In the genomic region with DNA sequence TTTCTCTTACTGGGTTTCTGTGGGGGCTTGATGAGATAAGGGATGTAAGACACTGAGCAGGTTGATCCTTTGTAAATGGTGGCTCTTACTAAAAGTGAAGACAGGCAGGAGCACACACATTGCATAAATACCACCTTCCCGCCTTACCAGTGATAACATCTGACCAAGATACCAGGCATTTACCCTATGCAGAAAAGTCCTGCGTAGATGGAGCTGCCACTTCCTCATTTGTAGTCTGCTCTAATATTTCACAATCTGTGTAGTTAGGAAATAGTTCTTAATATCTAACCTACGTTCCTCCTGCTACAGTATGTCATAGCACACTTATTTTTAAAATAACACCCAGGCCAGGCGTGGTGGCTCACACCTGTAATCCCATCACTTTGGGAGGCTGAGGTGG, we compare ENCODE assay signal across 15 cellular contexts. TPM values are rescaled to one million over a fixed set of nuclear protein-coding genes. Genes with fewer than 3 reads are reported as not detected.
DNase-seq lines count a peak whose midpoint lies in the region; ATAC-seq and TF ChIP-seq lines count a peak whose summit lies in the region.
"Had no signal": no experiment of that assay in that cellular context is flagged by ENCODE, and none has a peak within 500 bp of the region (broad histone marks: within the 10 kb centered on the region; RNA-seq: fewer than 3 reads in every experiment).

No MANE protein-coding gene starts in this region.

- peak in 2 of 4 donors; percentile 27 to 48 for TF ChIP-seq EP300 in sigmoid colon (IDR thresholded peaks at IDR 0.05)

- H3K27ac Mint-ChIP-seq in HFFc6, result no peak overlapping the region
- H3K27ac Mint-ChIP-seq: activated CD4-positive, alpha-beta memory T cell treated with anti-CD3 and anti-CD28 coated beads, Interleukin-2, amount 10 ng/mL, durations not matched to agents 7 days and 5 days; nephron progenitor cell had no signal

- ATAC-seq in HG03175 (IDR thresholded peaks at IDR 0.05; ENCODE audit: unreplicated experiment), result peak; percentile 62
- ATAC-seq in HG02759 (IDR thresholded peaks at IDR 0.05; ENCODE audit: unreplicated experiment), result no peak

- H3K4me3 ChIP-seq in sigmoid colon, result no peak overlapping the region
- H3K4me3 ChIP-seq: BLaER1 had no signal

- no peak for TF ChIP-seq POLR2A in sigmoid colon (IDR thresholded peaks at IDR 0.05)

- WGBS in sigmoid colon, 2 donors, result 77 to 91% methylated on average over 4 of the region's 4 CpGs

- H3K27me3 Mint-ChIP-seq in HFFc6 (ENCODE audit: insufficient read depth), result peaks cover 1% of the 10 kb centered on the region; the same call in 1 of the 2 replicates
- H3K27me3 Mint-ChIP-seq: activated CD4-positive, alpha-beta memory T cell treated with anti-CD3 and anti-CD28 coated beads, Interleukin-2, amount 10 ng/mL, durations not matched to agents 7 days and 5 days had no signal

- H3K27me3 ChIP-seq in sigmoid colon, result no peaks in the 10 kb centered on the region
- H3K27me3 ChIP-seq: BLaER1 had no signal

- intact Hi-C loops in sigmoid colon (cut with DNase I), result no loop called here

- no peaks in the 10 kb centered on the region for H3K9me3 Mint-ChIP-seq in HFFc6
- H3K9me3 Mint-ChIP-seq: activated CD4-positive, alpha-beta memory T cell treated with anti-CD3 and anti-CD28 coated beads, Interleukin-2, amount 10 ng/mL, durations not matched to agents 7 days and 5 days; nephron progenitor cell had no signal

- no peaks in the 10 kb centered on the region for H3K36me3 ChIP-seq in sigmoid colon
- H3K36me3 ChIP-seq: BLaER1 had no signal

- H3K27ac ChIP-seq in sigmoid colon, result peak overlapping the region in 3 of 4 donors; percentile 41 to 61 (median 47)
- H3K27ac ChIP-seq: BLaER1 had no signal

- TF ChIP-seq CTCF in sigmoid colon (IDR thresholded peaks at IDR 0.05) (no peak), HFFc6 (IDR thresholded peaks at IDR 0.05) (no peak)

- H3K4me1 Mint-ChIP-seq in HFFc6 (ENCODE audit: low read depth), result no peaks in the 10 kb centered on the region

- H3K9me3 ChIP-seq in sigmoid colon, result no peaks in the 10 kb centered on the region

- no peaks in the 10 kb centered on the region for H3K36me3 Mint-ChIP-seq in HFFc6 (ENCODE audit: low read depth)

- no peak overlapping the region for H3K4me3 Mint-ChIP-seq in HFFc6
- H3K4me3 Mint-ChIP-seq: activated CD4-positive, alpha-beta memory T cell treated with anti-CD3 and anti-CD28 coated beads, Interleukin-2, amount 10 ng/mL, durations not matched to agents 7 days and 5 days; nephron progenitor cell had no signal

- no peaks in the 10 kb centered on the region for H3K4me1 ChIP-seq in sigmoid colon

- peak; percentile 97 for DNase-seq in SIG-M5 treated with dmso at 0.1 percent for 504 hours (lab: John Stamatoyannopoulos, UW; ENCODE audit: unreplicated experiment)
- DNase-seq in globus pallidus (ENCODE audit: low spot score), result peak; percentile 26
- no peak for DNase-seq in sigmoid colon
- DNase-seq in HFFc6, result no peak
- no peak for DNase-seq in NCI-H69 (lab: John Stamatoyannopoulos, UW)
- DNase-seq in stimulated activated CD4-positive, alpha-beta T cell treated with anti-CD3 and anti-CD28 coated beads, Interleukin-4, amount 100 ng/mL, for 24 hours, result no peak
- DNase-seq: activated CD4-positive, alpha-beta memory T cell treated with anti-CD3 and anti-CD28 coated beads, Interleukin-2, amount 10 ng/mL, durations not matched to agents 7 days and 5 days; activated naive CD4-positive, alpha-beta T cell treated with anti-CD3 and anti-CD28 coated beads, Interleukin-2, amount 50 U/mL, for 16 hours; NCI-H1930; nephron progenitor cell; NK-92 treated with Interleukin-12 subunit alpha and Interleukin-12 subunit beta, amount 100 ng/mL, for 24 hours; stimulated activated CD4-positive, alpha-beta T cell treated with anti-CD3 and anti-CD28 coated beads, Interleukin-12 subunit alpha, Interleukin-12 subunit beta, amount 100 ng/mL, for 4 hours had no signal

RNA-seq across cellular contexts. Expression of a gene that starts 23.9 kb away (rescaled TPM):
- 10 to 100 TPM; 22.1 to 30.3 (median 28.6) TPM for total RNA-seq in sigmoid colon
- polyA plus RNA-seq in sigmoid colon, result 10 to 100 TPM in 2 of 3 donors, 1 to 10 TPM in 1; 9.5 to 19.8 (median 10.8) TPM
- total RNA-seq in HFFc6 (2021; fragmentation: NEBNext Ultra II Directional; extraction: Animal tissue kit (Norgen Biotek cat#: 25700)), result 10 to 100 TPM; 32.0 to 44.6 (median 37.0) TPM

Comparison
In these comparisons a context has a peak if more than half of its experiments do, and no peak if none do; other contexts are left out.
1. DNase-seq: peak in SIG-M5 treated with dmso at 0.1 percent for 504 hours (single experiment) and globus pallidus (single experiment); none in sigmoid colon (single experiment), HFFc6 (single experiment), NCI-H69 (single experiment) and stimulated activated CD4-positive, alpha-beta T cell treated with anti-CD3 and anti-CD28 coated beads, Interleukin-4, amount 100 ng/mL, for 24 hours (single experiment).